In the genomic region with DNA sequence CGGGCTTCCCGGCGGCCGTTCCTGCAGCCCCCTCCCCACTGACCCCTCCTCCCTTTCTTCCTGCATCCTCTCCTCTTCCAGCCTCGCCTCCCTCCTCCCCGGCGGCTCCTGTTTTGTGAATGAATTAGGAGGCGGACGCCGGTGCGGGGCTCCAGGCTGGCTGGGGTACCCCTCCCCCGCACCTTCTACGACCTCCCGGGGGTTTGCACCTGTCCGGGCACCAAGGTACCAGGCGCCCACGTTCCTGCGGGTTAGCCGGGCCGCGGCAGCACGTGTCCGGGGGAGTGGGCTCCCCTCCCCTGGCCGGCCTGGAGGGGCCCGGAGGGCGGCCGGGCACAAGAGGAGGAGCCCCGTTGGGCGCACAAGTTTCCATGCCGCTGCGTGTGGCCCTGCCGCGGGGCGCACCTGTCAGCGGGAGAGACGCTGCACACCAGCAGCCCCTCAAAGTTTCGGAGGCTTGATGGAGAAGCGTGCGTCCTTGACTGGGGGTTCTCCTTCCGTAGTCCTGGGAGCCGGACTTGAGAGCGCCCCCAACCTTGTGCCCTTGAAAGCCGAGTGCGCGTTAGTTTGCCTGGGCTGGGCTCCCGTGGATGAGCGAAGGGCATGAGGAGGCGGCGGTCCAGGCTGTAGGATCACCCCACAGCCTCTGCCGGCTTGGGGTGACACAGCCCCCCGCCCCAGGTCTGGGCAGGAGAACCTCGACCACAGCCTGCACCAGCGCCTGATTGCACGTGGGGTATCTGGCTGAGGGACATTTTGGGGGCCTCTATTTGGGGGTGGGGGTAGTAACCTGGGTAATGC, we compare ENCODE assay signal across 1 cellular context.
TF ChIP-seq lines count a peak whose summit lies in the region.

No MANE protein-coding gene starts in this region.

TF ChIP-seq in HEK293, 187 proteins besides CTCF, POLR2A, EP300 and RAD21 (continued from another document):
- TF ChIP-seq, protein P1, sequence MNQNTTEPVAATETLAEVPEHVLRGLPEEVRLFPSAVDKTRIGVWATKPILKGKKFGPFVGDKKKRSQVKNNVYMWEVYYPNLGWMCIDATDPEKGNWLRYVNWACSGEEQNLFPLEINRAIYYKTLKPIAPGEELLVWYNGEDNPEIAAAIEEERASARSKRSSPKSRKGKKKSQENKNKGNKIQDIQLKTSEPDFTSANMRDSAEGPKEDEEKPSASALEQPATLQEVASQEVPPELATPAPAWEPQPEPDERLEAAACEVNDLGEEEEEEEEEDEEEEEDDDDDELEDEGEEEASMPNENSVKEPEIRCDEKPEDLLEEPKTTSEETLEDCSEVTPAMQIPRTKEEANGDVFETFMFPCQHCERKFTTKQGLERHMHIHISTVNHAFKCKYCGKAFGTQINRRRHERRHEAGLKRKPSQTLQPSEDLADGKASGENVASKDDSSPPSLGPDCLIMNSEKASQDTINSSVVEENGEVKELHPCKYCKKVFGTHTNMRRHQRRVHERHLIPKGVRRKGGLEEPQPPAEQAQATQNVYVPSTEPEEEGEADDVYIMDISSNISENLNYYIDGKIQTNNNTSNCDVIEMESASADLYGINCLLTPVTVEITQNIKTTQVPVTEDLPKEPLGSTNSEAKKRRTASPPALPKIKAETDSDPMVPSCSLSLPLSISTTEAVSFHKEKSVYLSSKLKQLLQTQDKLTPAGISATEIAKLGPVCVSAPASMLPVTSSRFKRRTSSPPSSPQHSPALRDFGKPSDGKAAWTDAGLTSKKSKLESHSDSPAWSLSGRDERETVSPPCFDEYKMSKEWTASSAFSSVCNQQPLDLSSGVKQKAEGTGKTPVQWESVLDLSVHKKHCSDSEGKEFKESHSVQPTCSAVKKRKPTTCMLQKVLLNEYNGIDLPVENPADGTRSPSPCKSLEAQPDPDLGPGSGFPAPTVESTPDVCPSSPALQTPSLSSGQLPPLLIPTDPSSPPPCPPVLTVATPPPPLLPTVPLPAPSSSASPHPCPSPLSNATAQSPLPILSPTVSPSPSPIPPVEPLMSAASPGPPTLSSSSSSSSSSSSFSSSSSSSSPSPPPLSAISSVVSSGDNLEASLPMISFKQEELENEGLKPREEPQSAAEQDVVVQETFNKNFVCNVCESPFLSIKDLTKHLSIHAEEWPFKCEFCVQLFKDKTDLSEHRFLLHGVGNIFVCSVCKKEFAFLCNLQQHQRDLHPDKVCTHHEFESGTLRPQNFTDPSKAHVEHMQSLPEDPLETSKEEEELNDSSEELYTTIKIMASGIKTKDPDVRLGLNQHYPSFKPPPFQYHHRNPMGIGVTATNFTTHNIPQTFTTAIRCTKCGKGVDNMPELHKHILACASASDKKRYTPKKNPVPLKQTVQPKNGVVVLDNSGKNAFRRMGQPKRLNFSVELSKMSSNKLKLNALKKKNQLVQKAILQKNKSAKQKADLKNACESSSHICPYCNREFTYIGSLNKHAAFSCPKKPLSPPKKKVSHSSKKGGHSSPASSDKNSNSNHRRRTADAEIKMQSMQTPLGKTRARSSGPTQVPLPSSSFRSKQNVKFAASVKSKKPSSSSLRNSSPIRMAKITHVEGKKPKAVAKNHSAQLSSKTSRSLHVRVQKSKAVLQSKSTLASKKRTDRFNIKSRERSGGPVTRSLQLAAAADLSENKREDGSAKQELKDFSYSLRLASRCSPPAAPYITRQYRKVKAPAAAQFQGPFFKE (tag by site-specific recombination; IDR thresholded peaks at IDR 0.05; ENCODE audit: borderline replicate concordance) = no peak
- no peak for TF ChIP-seq TRIM28 (IDR thresholded peaks at IDR 0.05; ENCODE audit: borderline replicate concordance, low read length)
